Comparison of ENCODE assay signal across 11 cellular contexts in genomic region chr17:32588982-32589381, GRCh38.
A peak's percentile ranks its signal among the peaks of the same experiment; 100 is the strongest.
DNase-seq lines count a peak whose midpoint lies in the region; ATAC-seq, FAIRE-seq and TF ChIP-seq lines count a peak whose summit lies in the region.
"Had no signal": no experiment of that assay in that cellular context is flagged by ENCODE, and none has a peak within 500 bp of the region (broad histone marks: within the 10 kb centered on the region; RNA-seq: fewer than 3 reads in every experiment).

No MANE protein-coding gene starts in this region.

- no peaks in the 10 kb centered on the region for H3K9me3 Mint-ChIP-seq in Caco-2 (ENCODE audit: unreplicated experiment)
- H3K9me3 Mint-ChIP-seq in stimulated activated memory B cell treated with anti-CD40 and anti-IgM and Interleukin-4, amounts not matched to agents 10 μg/mL and 1 μg/mL and 100 μg/mL, for 72 hours: no peaks in the 10 kb centered on the region

- no TSS peak for BruUV-seq in Caco-2 (replicated peaks; lab: Mats Ljungman, UMichigan)

- peaks cover 61% of the 10 kb centered on the region for H3K36me3 Mint-ChIP-seq in Caco-2 (ENCODE audit: insufficient read depth, unreplicated experiment)
- peaks cover 5% of the 10 kb centered on the region for H3K36me3 Mint-ChIP-seq in stimulated activated memory B cell treated with anti-CD40 and anti-IgM and Interleukin-4, amounts not matched to agents 10 μg/mL and 1 μg/mL and 100 μg/mL, for 72 hours

- H3K4me3 ChIP-seq in Caco-2 (ENCODE audit: low read depth, low read length): no peak overlapping the region
- H3K4me3 ChIP-seq: ascending aorta had no signal

- no peaks in the 10 kb centered on the region for H3K4me1 ChIP-seq in Caco-2
- H3K4me1 ChIP-seq: ascending aorta had no signal

- ATAC-seq in stimulated activated memory B cell treated with anti-CD40 and anti-IgM and Interleukin-4, amounts not matched to agents 10 μg/mL and 1 μg/mL and 100 μg/mL, for 72 hours: no peak

- FAIRE-seq in GM12891 (lab: Jason Lieb, UNC): peak; percentile 55

- POLR2A ChIA-PET in Caco-2 (lab: Charles Lee): no interaction called here

- no peaks in the 10 kb centered on the region for H3K27me3 ChIP-seq in Caco-2 (replicated peaks; ENCODE audit: control insufficient read depth, insufficient read depth, low read length)
- H3K27me3 ChIP-seq: ascending aorta had no signal

- peak; percentile 36 to 60 for TF ChIP-seq CTCF in Caco-2 (IDR thresholded peaks at IDR 0.05; ENCODE audit: insufficient read depth in 1 of 2, low read depth in 1 of 2, low read length in 1 of 2, severe bottlenecking in 1 of 2, unreplicated experiment in 1 of 2)

- H3K27ac Mint-ChIP-seq in Caco-2 (ENCODE audit: unreplicated experiment): no peak overlapping the region
- no peak overlapping the region for H3K27ac Mint-ChIP-seq in stimulated activated memory B cell treated with anti-CD40 and anti-IgM and Interleukin-4, amounts not matched to agents 10 μg/mL and 1 μg/mL and 100 μg/mL, for 72 hours

- no peak for TF ChIP-seq POLR2A in GM12891 (IDR thresholded peaks at IDR 0.05; ENCODE audit: low read depth, low read length)

- no peaks in the 10 kb centered on the region for H3K27me3 Mint-ChIP-seq in Caco-2 (ENCODE audit: insufficient read depth, unreplicated experiment)
- no peaks in the 10 kb centered on the region for H3K27me3 Mint-ChIP-seq in stimulated activated memory B cell treated with anti-CD40 and anti-IgM and Interleukin-4, amounts not matched to agents 10 μg/mL and 1 μg/mL and 100 μg/mL, for 72 hours

- no peaks in the 10 kb centered on the region for H3K4me1 Mint-ChIP-seq in Caco-2 (ENCODE audit: low read depth, unreplicated experiment)
- H3K4me1 Mint-ChIP-seq in stimulated activated memory B cell treated with anti-CD40 and anti-IgM and Interleukin-4, amounts not matched to agents 10 μg/mL and 1 μg/mL and 100 μg/mL, for 72 hours: no peaks in the 10 kb centered on the region

- intact Hi-C loops in Caco-2 (cut with micrococcal nuclease; ENCODE audit: unreplicated experiment): no loop called here
- intact Hi-C loops in head of caudate nucleus (cut with DNase I): no loop called here

- peaks cover 2% of the 10 kb centered on the region; the same call in 1 of the 2 replicates for H3K36me3 ChIP-seq in Caco-2 (ENCODE audit: control insufficient read depth, insufficient read depth, low read length)

- DNase-seq in Caco-2 (peak in 1 of 2 experiments; percentile 30), GM12891 (ENCODE audit: insufficient read length, low spot score) (no peak), RKO (ENCODE audit: low spot score) (peak; percentile 14), iPS-NIHi7 (ENCODE audit: extremely low spot score) (peak; percentile 78), head of caudate nucleus (no peak), HK-2 (ENCODE audit: unreplicated experiment) (no peak), activated T-cell treated with anti-CD3 and anti-CD28 coated beads for 4 hours (no peak)
- DNase-seq: activated T-cell treated with anti-CD3 and anti-CD28 coated beads, Interleukin-2, amount 50 U/mL, for 1 hour; T-helper 9 cell had no signal

- H3K9me3 ChIP-seq in Caco-2: 0 out of 2 replicates have a peak, but pooled peaks cover 3% of the 10 kb centered on the region
- H3K9me3 ChIP-seq: ascending aorta had no signal

- CTCF ChIA-PET in Caco-2 (lab: Charles Lee): interaction anchor here (0.6 kb wide), 1 partner anchor 35 kb away, joined by 5 read pairs; no protein-coding TSS in a partner anchor

- H3K4me3 Mint-ChIP-seq in Caco-2 (ENCODE audit: unreplicated experiment): no peak overlapping the region
- no peak overlapping the region for H3K4me3 Mint-ChIP-seq in stimulated activated memory B cell treated with anti-CD40 and anti-IgM and Interleukin-4, amounts not matched to agents 10 μg/mL and 1 μg/mL and 100 μg/mL, for 72 hours

TF ChIP-seq in GM12891, 5 proteins besides CTCF, POLR2A, EP300 and RAD21:
- TF ChIP-seq SPI1 (IDR thresholded peaks at IDR 0.05; ENCODE audit: low read depth, low read length) (no peak), PAX5 (IDR thresholded peaks at IDR 0.05; ENCODE audit: insufficient read depth, low read length, severe bottlenecking) (no peak), POLR2AphosphoS5 (IDR thresholded peaks at IDR 0.05; ENCODE audit: low read depth, low read length) (no peak), POU2F2 (IDR thresholded peaks at IDR 0.05; ENCODE audit: low read depth, low read length) (no peak), TAF1 (IDR thresholded peaks at IDR 0.05; ENCODE audit: low read depth, low read length) (no peak)
TF ChIP-seq in GM12891: peak in this region for 0.

Comparison
In these comparisons a context has a peak if more than half of its experiments do, and no peak if none do; other contexts are left out.
1. DNase-seq: peak in RKO (single experiment) and iPS-NIHi7 (single experiment); none in GM12891 (single experiment), head of caudate nucleus (0 of 42), HK-2 (single experiment) and activated T-cell treated with anti-CD3 and anti-CD28 coated beads for 4 hours (single experiment).